Comparison of ENCODE assay signal across 1 cellular context in the genomic region with DNA sequence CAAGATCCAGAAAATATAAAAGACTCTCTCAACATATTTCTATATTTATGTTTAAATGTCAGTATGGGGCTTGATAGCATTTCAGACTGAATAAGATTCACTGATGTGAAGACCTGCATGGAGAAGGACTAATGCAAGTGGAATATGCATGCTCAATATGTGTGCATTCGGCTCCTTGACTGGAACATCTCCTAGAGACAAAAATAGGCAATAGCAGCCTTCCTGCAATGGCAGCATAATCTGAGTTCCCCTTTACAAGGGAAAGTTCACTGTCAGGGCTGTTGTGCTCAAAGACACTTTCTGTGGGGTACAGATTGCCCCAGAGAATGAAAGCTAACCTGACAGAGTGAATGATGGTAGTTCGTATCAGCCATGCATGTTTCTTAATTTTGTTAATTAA.
TF ChIP-seq lines count a peak whose summit lies in the region.

No MANE protein-coding gene starts in this region.

TF ChIP-seq in GM12878, 131 proteins besides CTCF, POLR2A, EP300 and RAD21:
- TF ChIP-seq SPI1 (IDR thresholded peaks at IDR 0.05; ENCODE audit: borderline replicate concordance, insufficient read depth, low read depth, low read length) = peak; percentile 32; the same call in 1 of the 2 replicates
- TF ChIP-seq, protein P1, sequence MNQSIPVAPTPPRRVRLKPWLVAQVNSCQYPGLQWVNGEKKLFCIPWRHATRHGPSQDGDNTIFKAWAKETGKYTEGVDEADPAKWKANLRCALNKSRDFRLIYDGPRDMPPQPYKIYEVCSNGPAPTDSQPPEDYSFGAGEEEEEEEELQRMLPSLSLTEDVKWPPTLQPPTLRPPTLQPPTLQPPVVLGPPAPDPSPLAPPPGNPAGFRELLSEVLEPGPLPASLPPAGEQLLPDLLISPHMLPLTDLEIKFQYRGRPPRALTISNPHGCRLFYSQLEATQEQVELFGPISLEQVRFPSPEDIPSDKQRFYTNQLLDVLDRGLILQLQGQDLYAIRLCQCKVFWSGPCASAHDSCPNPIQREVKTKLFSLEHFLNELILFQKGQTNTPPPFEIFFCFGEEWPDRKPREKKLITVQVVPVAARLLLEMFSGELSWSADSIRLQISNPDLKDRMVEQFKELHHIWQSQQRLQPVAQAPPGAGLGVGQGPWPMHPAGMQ (IDR thresholded peaks at IDR 0.05; ENCODE audit: borderline replicate concordance) = no peak
